Comparison of ENCODE assay signal across 22 cellular contexts in genomic region chr11:19199766-19200165, GRCh38. TPM values are rescaled to one million over a fixed set of nuclear protein-coding genes. Genes with fewer than 3 reads are reported as not detected.
DNase-seq lines count a peak whose midpoint lies in the region; ATAC-seq, FAIRE-seq and TF ChIP-seq lines count a peak whose summit lies in the region.
"Had no signal": no experiment of that assay in that cellular context is flagged by ENCODE, and none has a peak within 500 bp of the region (broad histone marks: within the 10 kb centered on the region; RNA-seq: fewer than 3 reads in every experiment).

No MANE protein-coding gene starts in this region.

- no peaks in the 10 kb centered on the region for H3K36me3 ChIP-seq in cardiac muscle cell
- no peaks in the 10 kb centered on the region for H3K36me3 ChIP-seq in SK-N-MC (ENCODE audit: insufficient read depth, low read length)
- H3K36me3 ChIP-seq in pancreas = no peaks in the 10 kb centered on the region
- H3K36me3 ChIP-seq: WERI-Rb-1 had no signal

- peak in 1 of 2 donors; percentile 33 for DNase-seq in cardiac muscle cell (ENCODE audit: low read depth in 1 of 2, low spot score in 1 of 2)
- no peak for DNase-seq in left ventricle myocardium superior
- no peak for DNase-seq in SK-N-MC (ENCODE audit: low read depth, low spot score)
- DNase-seq in fibroblast of the aortic adventitia (ENCODE audit: low read depth) = peak; percentile 27
- peak; percentile 69 for DNase-seq in pulmonary artery endothelial cell (ENCODE audit: low read depth, low spot score)
- DNase-seq in hepatic stellate cell (ENCODE audit: low spot score) = no peak
- no peak for DNase-seq in pancreas
- DNase-seq: activated CD8-positive, alpha-beta T cell treated with anti-CD3 and anti-CD28 coated beads for 36 hours; activated naive CD4-positive, alpha-beta T cell treated with anti-CD3 and anti-CD28 coated beads for 36 hours; activated T-cell treated with anti-CD3 and anti-CD28 coated beads, Interleukin-2, amount 50 U/mL, for 1 hour; anterior cingulate cortex; C1 segment of cervical spinal cord; KG1; midbrain; NCI-H1092; NCI-H2081 treated with DMSO at 0.1 percent for 48 hours; testis; WERI-Rb-1 had no signal

- TF ChIP-seq CTCF in cardiac muscle cell (IDR thresholded peaks at IDR 0.05; ENCODE audit: low read depth, low read length) = no peak
- no peak for TF ChIP-seq CTCF in fibroblast of the aortic adventitia (IDR thresholded peaks at IDR 0.05; ENCODE audit: insufficient read depth, low read length)
- TF ChIP-seq CTCF in pancreas (IDR thresholded peaks at IDR 0.05) = no peak

- no peak for FAIRE-seq in pancreas (lab: Jason Lieb, UNC)
- FAIRE-seq: G401.6 had no signal

- no peaks in the 10 kb centered on the region for H3K9me3 ChIP-seq in cardiac muscle cell (ENCODE audit: low read depth)
- H3K9me3 ChIP-seq in SK-N-MC (ENCODE audit: low read depth, low read length) = no peaks in the 10 kb centered on the region
- no peaks in the 10 kb centered on the region for H3K9me3 ChIP-seq in pancreas
- H3K9me3 ChIP-seq: testis had no signal

- ATAC-seq in left ventricle myocardium superior = no peak
- no peak for ATAC-seq in HG03175 (IDR thresholded peaks at IDR 0.05; ENCODE audit: unreplicated experiment)
- ATAC-seq in pancreas = no peak
- ATAC-seq: activated CD8-positive, alpha-beta T cell treated with anti-CD3 and anti-CD28 coated beads for 36 hours had no signal

- H3K9ac ChIP-seq in SK-N-MC (ENCODE audit: insufficient read length) = no peak overlapping the region
- H3K9ac ChIP-seq: GM23248 had no signal

- intact Hi-C loops in left ventricle myocardium superior (cut with micrococcal nuclease) = no loop called here
- intact Hi-C loops in pancreas (cut with DNase I) = no loop called here

- H3K4me3 ChIP-seq in cardiac muscle cell = peak overlapping the region; percentile 47
- H3K4me3 ChIP-seq in SK-N-MC = 0 out of 2 replicates have a peak overlapping the region, but pooled peaks have one; percentile 0
- no peak overlapping the region for H3K4me3 ChIP-seq in fibroblast of the aortic adventitia (ENCODE audit: low read depth, low read length)
- H3K4me3 ChIP-seq in pancreas = no peak overlapping the region
- H3K4me3 ChIP-seq: GM23248, testis had no signal

- WGBS in pancreas, 2 donors = 28 to 34% methylated on average over 3 of the region's 3 CpGs

- peaks cover 44% of the 10 kb centered on the region for H3K4me1 ChIP-seq in cardiac muscle cell (ENCODE audit: low read depth)
- H3K4me1 ChIP-seq in pancreas = no peaks in the 10 kb centered on the region
- H3K4me1 ChIP-seq: testis had no signal

- no peaks in the 10 kb centered on the region for H3K27me3 ChIP-seq in cardiac muscle cell
- H3K27me3 ChIP-seq in pancreas = no peaks in the 10 kb centered on the region
- H3K27me3 ChIP-seq: testis had no signal

- H3K27ac ChIP-seq in cardiac muscle cell = peak overlapping the region; percentile 91
- H3K27ac ChIP-seq in SK-N-MC = no peak overlapping the region
- H3K27ac ChIP-seq in pancreas = no peak overlapping the region
- H3K27ac ChIP-seq: GM23248, testis, WERI-Rb-1 had no signal

RNA-seq across cellular contexts. Expression of gene CSRP3, which starts 2.0 kb away (rescaled TPM):
- total RNA-seq in cardiac muscle cell (337 and 592 TPM in 2 replicates), left ventricle myocardium superior (1,162 TPM), fibroblast of the aortic adventitia (ENCODE audit: low replicate concordance) (0.27 TPM in 1 of 2 replicates, not detected in the other), pulmonary artery endothelial cell (not detected in 2 replicates), pancreas (1 to 10 TPM in 1 of 6 donors, not detected in 5; 1.1 TPM)
- polyA plus RNA-seq in cardiac muscle cell (606 and 869 TPM in 2 replicates), pancreas (under 1 TPM; 0.19 to 0.26 TPM)
- total RNA-seq: A673; activated CD8-positive, alpha-beta T cell treated with anti-CD3 and anti-CD28 coated beads for 36 hours; activated naive CD4-positive, alpha-beta T cell treated with anti-CD3 and anti-CD28 coated beads for 36 hours; GM23248; testis had no signal
- polyA plus RNA-seq: GM23248 had no signal

RNA-seq across cellular contexts. Expression of gene E2F8, which starts 41.0 kb away (rescaled TPM):
- total RNA-seq in cardiac muscle cell = 5.2 and 11.2 TPM in 2 replicates
- polyA plus RNA-seq in cardiac muscle cell = 5.8 and 9.6 TPM in 2 replicates
- total RNA-seq in left ventricle myocardium superior = 5.8 TPM
- 4.4 TPM in 1 of 2 replicates, not detected in the other for total RNA-seq in fibroblast of the aortic adventitia (ENCODE audit: low replicate concordance)
- total RNA-seq in pulmonary artery endothelial cell = 2.5 and 5.2 TPM in 2 replicates
- under 1 TPM in 3 of 6 donors, not detected in 3; 0.06 to 0.44 (median 0.15) TPM for total RNA-seq in pancreas
- polyA plus RNA-seq in pancreas = not detected

Comparison
In these comparisons a context has a peak if more than half of its experiments do, and no peak if none do; other contexts are left out.
1. DNase-seq: peak in fibroblast of the aortic adventitia (single experiment) and pulmonary artery endothelial cell (single experiment); none in left ventricle myocardium superior (single experiment), SK-N-MC (single experiment), hepatic stellate cell (single experiment) and pancreas (0 of 6).
2. H3K4me3 ChIP-seq: peak in cardiac muscle cell (single experiment) and SK-N-MC (single experiment); none in fibroblast of the aortic adventitia (single experiment) and pancreas (0 of 4).
3. RNA of gene CSRP3, which starts 2.0 kb away (total RNA-seq): 1,162 TPM in left ventricle myocardium superior (single experiment) and 337 to 592 TPM in cardiac muscle cell; 0.27 TPM in fibroblast of the aortic adventitia, not detected in pulmonary artery endothelial cell and 1.1 TPM in pancreas; every median in the first group is over 100 times any median in the second.